In genomic region chr3:115146032-115146417, GRCh38 we compare ENCODE assay signal across 8 cellular contexts. TPM values are rescaled to one million over a fixed set of nuclear protein-coding genes. Genes with fewer than 3 reads are reported as not detected.
DNase-seq lines count a peak whose midpoint lies in the region; ATAC-seq, FAIRE-seq and TF ChIP-seq lines count a peak whose summit lies in the region.

No MANE protein-coding gene starts in this region.

- POLR2A ChIA-PET in activated CD4-positive, alpha-beta memory T cell treated with anti-CD3 and anti-CD28 coated beads for 36 hours (lab: Charles Lee), result interaction anchor here (0.6 to 2.2 kb wide), 5 partner anchors 8 to 638 kb away, joined by 3 to 27 read pairs (median 4); no protein-coding TSS in a partner anchor
- POLR2A ChIA-PET in H1 (lab: Charles Lee; ENCODE audit: partially characterized antibody), result interaction anchor here (0.9 to 2.0 kb wide), 5 partner anchors 19 to 55 kb away, joined by 3 to 4 read pairs (median 3); no protein-coding TSS in a partner anchor

- TF ChIP-seq RAD21 in H1 (IDR thresholded peaks at IDR 0.05 in 1 of 2, conservative IDR thresholded peaks at IDR 0.05 in 1 of 2; ENCODE audit: low read depth in 2 of 2, low read length in 2 of 2), result no peak

- H3K4me3 ChIP-seq in H7 (ENCODE audit: insufficient read depth, low read depth, low read length) (peak overlapping the region; percentile 80), H1 (ENCODE audit: extremely low read depth in 1 of 4, insufficient read depth in 2 of 4, low read depth in 3 of 4, low read length in 4 of 4) (peak overlapping the region; percentile 58 to 89 (median 74)), mesendoderm (ENCODE audit: low read length) (peak overlapping the region; percentile 74)

- H3K4me1 Mint-ChIP-seq in activated CD4-positive, alpha-beta memory T cell treated with anti-CD3 and anti-CD28 coated beads for 36 hours (ENCODE audit: low read depth), result peaks cover 34% of the 10 kb centered on the region

- H3K4me2 ChIP-seq in H1 (ENCODE audit: insufficient read depth in 1 of 2, low read depth in 2 of 2, low read length in 2 of 2) (peak overlapping the region; percentile 66 to 87), mesendoderm (ENCODE audit: low read length) (peak overlapping the region; percentile 70)

- H3K4me3 Mint-ChIP-seq in activated CD4-positive, alpha-beta memory T cell treated with anti-CD3 and anti-CD28 coated beads for 36 hours, result peak overlapping the region; percentile 92

- H3K23ac ChIP-seq in H1 (ENCODE audit: insufficient read length) (no peak overlapping the region), mesendoderm (ENCODE audit: low read length) (no peak overlapping the region)

- H3K79me2 ChIP-seq in H1 (ENCODE audit: control insufficient read depth in 1 of 2, insufficient read depth in 2 of 2, low read length in 2 of 2) (peaks cover 0 to 7% of the 10 kb centered on the region in 2 experiments; a peak in 2 of 4 replicates), mesendoderm (ENCODE audit: control insufficient read depth, insufficient read depth, low read length) (no peaks in the 10 kb centered on the region)

- no peak overlapping the region for H4K91ac ChIP-seq in H1 (replicated peaks; ENCODE audit: insufficient read length, low read length)

- H3K56ac ChIP-seq in H1 (replicated peaks; ENCODE audit: insufficient read length, low read depth, low read length), result no peak overlapping the region
- peak overlapping the region; percentile 95 for H3K56ac ChIP-seq in mesendoderm (ENCODE audit: low read length)

- H3K4ac ChIP-seq in H1 (replicated peaks; ENCODE audit: insufficient read length, low read depth, low read length) (no peak overlapping the region), mesendoderm (ENCODE audit: low read depth, low read length) (no peak overlapping the region)

- no peak for TF ChIP-seq EP300 in H1 (IDR thresholded peaks at IDR 0.05; ENCODE audit: borderline replicate concordance in 1 of 2, low read depth in 2 of 2, low read length in 2 of 2)

- H4K20me1 ChIP-seq in H1 (replicated peaks in 1 of 2; ENCODE audit: control insufficient read depth in 1 of 2, insufficient read depth in 2 of 2, low read length in 2 of 2), result no peaks in the 10 kb centered on the region

- no peaks in the 10 kb centered on the region for H3K36me3 ChIP-seq in H7 (replicated peaks; ENCODE audit: control insufficient read depth, insufficient read depth, low read length)
- H3K36me3 ChIP-seq in H1 (ENCODE audit: control insufficient read depth in 2 of 4, insufficient read depth in 4 of 4, low read length in 3 of 4), result no peaks in the 10 kb centered on the region
- no peaks in the 10 kb centered on the region for H3K36me3 ChIP-seq in mesendoderm (ENCODE audit: control insufficient read depth, insufficient read depth, low read length)

- H2AFZ ChIP-seq in H1 (ENCODE audit: low read length), result 0 out of 2 replicates have a peak overlapping the region, but pooled peaks have one; percentile 36

- no peak overlapping the region for H2BK12ac ChIP-seq in H1 (ENCODE audit: low read depth, low read length)

- H3K27me3 ChIP-seq in H7 (ENCODE audit: control insufficient read depth, insufficient read depth, low read length) (no peaks in the 10 kb centered on the region), H1 (replicated peaks in 1 of 4; ENCODE audit: control insufficient read depth in 3 of 4, extremely low read depth in 1 of 4, insufficient read depth in 3 of 4, low read length in 3 of 4) (no peaks in the 10 kb centered on the region), mesendoderm (ENCODE audit: insufficient read depth, low read length, poor library complexity) (no peaks in the 10 kb centered on the region)

- H3K9ac ChIP-seq in H1 (replicated peaks in 1 of 4; ENCODE audit: extremely low read depth in 1 of 4, low read depth in 3 of 4, low read length in 3 of 4) (peak overlapping the region; percentile 39 to 58 (median 55); a peak in 6 of 7 replicates), mesendoderm (ENCODE audit: low read length) (peak overlapping the region; percentile 71)

- TF ChIP-seq POLR2A in H1 (IDR thresholded peaks at IDR 0.05; ENCODE audit: control extremely low read depth in 1 of 2, low read depth in 2 of 2, low read length in 2 of 2), result 0 out of 3 replicates have a peak, but pooled peaks of 1 of the 2 experiments have one; percentile 9

- CTCF ChIA-PET in activated CD4-positive, alpha-beta memory T cell treated with anti-CD3 and anti-CD28 coated beads for 36 hours (lab: Charles Lee), result interaction anchor here (0.5 to 2.6 kb wide), 6 partner anchors 19 to 669 kb away, joined by 3 to 16 read pairs (median 6); no protein-coding TSS in a partner anchor
- CTCF ChIA-PET in H1 (lab: Charles Lee; ENCODE audit: partially characterized antibody), result interaction anchor here (0.8 to 2.0 kb wide), 6 partner anchors 12 to 638 kb away, joined by 3 to 5 read pairs (median 3); no protein-coding TSS in a partner anchor

- H2BK15ac ChIP-seq in H1 (ENCODE audit: low read length), result no peak overlapping the region
- no peak overlapping the region for H2BK15ac ChIP-seq in mesendoderm (replicated peaks; ENCODE audit: low read depth)

- H3K79me1 ChIP-seq in H1 (ENCODE audit: low read depth, low read length) (no peaks in the 10 kb centered on the region), mesendoderm (ENCODE audit: low read length) (no peaks in the 10 kb centered on the region)

- intact Hi-C loops in activated CD4-positive, alpha-beta memory T cell treated with anti-CD3 and anti-CD28 coated beads for 36 hours (cut with micrococcal nuclease), result loop anchor here (2.0 to 10.0 kb wide), 2 partner anchors 851 to 1449 kb away; partner anchors contain the start of genes TIGIT and USF3

- H3K36me3 Mint-ChIP-seq in activated CD4-positive, alpha-beta memory T cell treated with anti-CD3 and anti-CD28 coated beads for 36 hours, result peaks cover 3% of the 10 kb centered on the region

- peak; percentile 52 for FAIRE-seq in H1 (lab: Jason Lieb, UNC)

- H3K27ac ChIP-seq in H1 (ENCODE audit: low read depth, low read length) (no peak overlapping the region), mesendoderm (ENCODE audit: low read depth, low read length) (no peak overlapping the region)

- H2BK120ac ChIP-seq in H1 (replicated peaks; ENCODE audit: low read depth, low read length) (no peak overlapping the region), mesendoderm (ENCODE audit: low read depth, low read length) (no peak overlapping the region)

- peak overlapping the region; percentile 97 for H3K27ac Mint-ChIP-seq in activated CD4-positive, alpha-beta memory T cell treated with anti-CD3 and anti-CD28 coated beads for 36 hours

- no peak for ATAC-seq in HG03521 (IDR thresholded peaks at IDR 0.05; ENCODE audit: unreplicated experiment)

- H2AK5ac ChIP-seq in H1 (ENCODE audit: low read depth, low read length), result no peak overlapping the region
- no peak overlapping the region for H2AK5ac ChIP-seq in mesendoderm (ENCODE audit: low read length)

- peak; percentile 52 for DNase-seq in AG20443 (ENCODE audit: low spot score)
- DNase-seq in H7, result peak; percentile 19
- DNase-seq in NCI-H510A (lab: John Stamatoyannopoulos, UW), result peak; percentile 7
- DNase-seq in activated CD4-positive, alpha-beta memory T cell treated with anti-CD3 and anti-CD28 coated beads for 36 hours, result peak; percentile 67
- no peak for DNase-seq in H1 (ENCODE audit: low read depth in 1 of 2, low spot score in 2 of 2)
- peak; percentile 67 for DNase-seq in mesendoderm
- peak; percentile 19 for DNase-seq in stimulated activated naive CD4-positive, alpha-beta T cell treated with Interleukin-2 at 50 U/mL for 16 hours (lab: John Stamatoyannopoulos, UW)

- H3K9me3 Mint-ChIP-seq in activated CD4-positive, alpha-beta memory T cell treated with anti-CD3 and anti-CD28 coated beads for 36 hours, result no peaks in the 10 kb centered on the region

- no peaks in the 10 kb centered on the region for H3K9me3 ChIP-seq in H1 (ENCODE audit: insufficient read depth in 2 of 2, low read depth in 1 of 2, low read length in 1 of 2)

- 9% methylated on average over 9 of the region's 9 CpGs; no CpG with 5 or more reads in 1 of the 2 experiments for WGBS in H1 (ENCODE audit: extremely low coverage in 1 of 2, insufficient coverage in 1 of 2, insufficient read length in 1 of 2, insufficient replicate concordance in 2 of 2, low coverage in 1 of 2, low lambda C conversion rate in 2 of 2, missing lambda C conversion rate in 1 of 2), 2 experiments
- WGBS in mesendoderm (ENCODE audit: extremely low coverage, insufficient coverage, low lambda C conversion rate), result no CpG with 5 or more reads among the region's 9 CpGs

- no peak for TF ChIP-seq CTCF in H1 (IDR thresholded peaks at IDR 0.05; ENCODE audit: control extremely low read depth in 1 of 3, insufficient read depth in 1 of 3, low read depth in 1 of 3, low read length in 3 of 3)

- H3K27me3 Mint-ChIP-seq in activated CD4-positive, alpha-beta memory T cell treated with anti-CD3 and anti-CD28 coated beads for 36 hours, result peaks cover 2% of the 10 kb centered on the region

- no peak overlapping the region for H4K5ac ChIP-seq in H1 (ENCODE audit: insufficient read length, low read depth, low read length)
- H4K5ac ChIP-seq in mesendoderm (ENCODE audit: low read length), result no peak overlapping the region

- H4K8ac ChIP-seq in H1 (ENCODE audit: extremely low read depth, insufficient read depth, low read length) (no peak overlapping the region), mesendoderm (ENCODE audit: low read depth, low read length) (no peak overlapping the region)

- H3K4me1 ChIP-seq in H1 (replicated peaks in 1 of 4; ENCODE audit: control insufficient read depth in 3 of 4, insufficient read depth in 4 of 4, low read length in 3 of 4), result peaks cover 0 to 3% (median 0%) of the 10 kb centered on the region in 4 experiments; a peak in 1 of 7 replicates
- H3K4me1 ChIP-seq in mesendoderm (ENCODE audit: control insufficient read depth, low read depth, low read length), result no peaks in the 10 kb centered on the region

- H3K14ac ChIP-seq in H1 (ENCODE audit: insufficient read length), result no peak overlapping the region

- H3K18ac ChIP-seq in H1 (ENCODE audit: extremely low read depth, low read length) (no peak overlapping the region; the same call in 1 of the 2 replicates), mesendoderm (ENCODE audit: low read length) (no peak overlapping the region)

- H2BK20ac ChIP-seq in H1 (ENCODE audit: low read length), result no peak overlapping the region

- H2BK5ac ChIP-seq in H1 (ENCODE audit: low read depth, low read length), result no peak overlapping the region
- no peak overlapping the region for H2BK5ac ChIP-seq in mesendoderm (ENCODE audit: low read length)

- H3K23me2 ChIP-seq in H1 (ENCODE audit: low read depth, low read length), result no peaks in the 10 kb centered on the region

RNA-seq across cellular contexts. Expression of gene ZBTB20, which starts 1.1 kb away (rescaled TPM):
- 0.62 and 0.96 TPM in 2 replicates for total RNA-seq in H7 (2014; rRNA removed; shearing (Covaris generic))
- 1 to 10 TPM; 4.4 to 5.4 TPM for total RNA-seq in activated CD4-positive, alpha-beta memory T cell treated with anti-CD3 and anti-CD28 coated beads for 36 hours
- total RNA-seq in H1 (2021; fragmentation: NEBNext Ultra II Directional; extraction: Animal tissue kit (Norgen Biotek cat#: 25700)), result 0.46 and 1.3 TPM in 2 replicates
- polyA plus RNA-seq in H1 (2011; rRNA removed), result 0.35 TPM in 2 replicates
- 0.14 TPM for polyA plus RNA-seq in H1 (2011; cell fraction: cytosol; rRNA removed)
- polyA plus RNA-seq in H1 (2011; cell fraction: nucleus; rRNA removed), result 0.86 TPM
- polyA plus RNA-seq in H1 (2012, experiment 1 of 2), result 0.08 to 0.20 TPM (median 0.11 TPM) in 4 replicates
- polyA plus RNA-seq in H1 (2012, experiment 2 of 2), result not detected
- 0.45 TPM for polyA plus RNA-seq in H1 (2013, experiment 1 of 2)
- polyA plus RNA-seq in H1 (2013, experiment 2 of 2), result 0.11 TPM
- polyA minus RNA-seq in H1 (2011; rRNA and poly(A)+ RNA removed), result 3.5 and 4.8 TPM in 2 replicates
- 1.8 TPM for polyA minus RNA-seq in H1 (2011; cell fraction: cytosol; rRNA and poly(A)+ RNA removed)
- 12.4 TPM for polyA minus RNA-seq in H1 (2011; cell fraction: nucleus; rRNA and poly(A)+ RNA removed)
- 0.13 TPM for polyA plus RNA-seq in mesendoderm (2013, experiment 1 of 2)
- 0.24 TPM for polyA plus RNA-seq in mesendoderm (2013, experiment 2 of 2)

Comparison
In these comparisons a context has a peak if more than half of its experiments do, and no peak if none do; other contexts are left out.
1. DNase-seq: peak in AG20443 (single experiment), H7 (single experiment), NCI-H510A (single experiment), activated CD4-positive, alpha-beta memory T cell treated with anti-CD3 and anti-CD28 coated beads for 36 hours (single experiment), mesendoderm (single experiment) and stimulated activated naive CD4-positive, alpha-beta T cell treated with Interleukin-2 at 50 U/mL for 16 hours (single experiment); none in H1 (0 of 2).
2. Peak in every context shown above with its lines, with median percentiles within 50 percentile points of each other: H3K4me3 ChIP-seq.